ENCODE assay signal across 7 cellular contexts in the genomic region with DNA sequence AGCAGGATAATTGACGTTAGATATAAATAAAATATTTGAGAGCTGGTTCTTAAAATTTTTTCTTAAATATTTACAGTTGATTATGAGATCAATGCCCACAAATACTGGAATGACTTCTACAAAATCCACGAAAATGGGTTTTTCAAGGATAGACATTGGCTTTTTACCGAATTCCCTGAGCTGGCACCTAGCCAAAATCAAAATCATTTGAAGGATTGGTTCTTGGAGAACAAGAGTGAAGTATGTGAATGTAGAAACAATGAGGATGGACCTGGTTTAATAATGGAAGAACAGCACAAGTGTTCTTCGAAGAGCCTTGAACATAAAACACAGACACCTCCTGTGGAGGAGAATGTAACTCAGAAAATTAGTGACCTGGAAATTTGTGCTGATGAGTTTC. TPM values are rescaled to one million over a fixed set of nuclear protein-coding genes. Genes with fewer than 3 reads are reported as not detected.
A peak's percentile ranks its signal among the peaks of the same experiment; 100 is the strongest.
DNase-seq lines count a peak whose midpoint lies in the region; ATAC-seq and TF ChIP-seq lines count a peak whose summit lies in the region.
"Not testable (repeated sequence)": the region's sequence is repeated elsewhere in the genome, so short reads cannot be mapped to it uniquely, and the experiment has no call there.

No MANE protein-coding gene starts in this region.

- intact Hi-C loops in CD4-positive, alpha-beta T cell (cut with DNase I, micrococcal nuclease) = loop anchor here (2.0 to 5.0 kb wide), 2 partner anchors 20 to 53 kb away; no protein-coding TSS in a partner anchor

- peak overlapping the region; percentile 68 for H3K4me3 Mint-ChIP-seq in CD4-positive, alpha-beta T cell
- H3K4me3 Mint-ChIP-seq in WTC11 = peak overlapping the region; percentile 27; the same call in 1 of the 2 replicates
- peak overlapping the region; percentile 50 for H3K4me3 Mint-ChIP-seq in activated T-cell treated with anti-CD3 and anti-CD28 coated beads, Interleukin-2, amount 50 U/mL, for 24 hours
- peak overlapping the region; percentile 59 for H3K4me3 Mint-ChIP-seq in activated naive CD8-positive, alpha-beta T cell
- peak overlapping the region; percentile 40 to 72 (median 67) for H3K4me3 Mint-ChIP-seq in brain

- not testable (repeated sequence) for H3K36me3 ChIP-seq in Loucy (ENCODE audit: insufficient read depth, low read length); neural cell (ENCODE audit: insufficient read depth, low read length)

- H4K20me1 ChIP-seq in Loucy (ENCODE audit: insufficient read depth, low read length, poor library complexity, severe bottlenecking) = peaks cover 11% of the 10 kb centered on the region
- not testable (repeated sequence) for H4K20me1 ChIP-seq in neural cell (ENCODE audit: insufficient read depth)

- H3K27me3 ChIP-seq in CD4-positive, alpha-beta T cell (ENCODE audit: control insufficient read depth, insufficient read depth, low read length); Loucy (ENCODE audit: insufficient read depth, low read length, poor library complexity, severe bottlenecking); neural cell (ENCODE audit: insufficient read depth, low read depth, low read length): not testable (repeated sequence)

- H3K4me3 ChIP-seq in Loucy (ENCODE audit: low read length, poor library complexity, severe bottlenecking) (peak overlapping the region; percentile 43), neural cell (ENCODE audit: low read length) (peak overlapping the region; percentile 45)

- H3K4me2 ChIP-seq in Loucy (ENCODE audit: low read depth, low read length, poor library complexity, severe bottlenecking) = peak overlapping the region; percentile 84
- H3K4me2 ChIP-seq in neural cell (ENCODE audit: low read length) = not testable (repeated sequence)

- H3K27ac Mint-ChIP-seq in CD4-positive, alpha-beta T cell = peak overlapping the region; percentile 7
- H3K27ac Mint-ChIP-seq in WTC11; activated naive CD8-positive, alpha-beta T cell; brain: not testable (repeated sequence)
- H3K27ac Mint-ChIP-seq in activated T-cell treated with anti-CD3 and anti-CD28 coated beads, Interleukin-2, amount 50 U/mL, for 24 hours = peak overlapping the region; percentile 82

- H3K79me2 ChIP-seq in Loucy (ENCODE audit: insufficient read depth, low read length) = peaks cover 27% of the 10 kb centered on the region
- not testable (repeated sequence) for H3K79me2 ChIP-seq in neural cell (replicated peaks; ENCODE audit: insufficient read depth, low read length)

- H2AFZ ChIP-seq in Loucy (ENCODE audit: low read length); neural cell (ENCODE audit: low read depth, low read length): not testable (repeated sequence)

- TF ChIP-seq EP300 in neural cell (conservative IDR thresholded peaks at IDR 0.05; ENCODE audit: poor library complexity, severe bottlenecking) = not testable (repeated sequence)

- not testable (repeated sequence) for TF ChIP-seq CTCF in CD4-positive, alpha-beta T cell (IDR thresholded peaks at IDR 0.05); Loucy (conservative IDR thresholded peaks at IDR 0.05; ENCODE audit: low read length); WTC11 (IDR thresholded peaks at IDR 0.05); brain (conservative IDR thresholded peaks at IDR 0.05); neural cell (IDR thresholded peaks at IDR 0.05; ENCODE audit: poor library complexity, severe bottlenecking)

- H3K27me3 Mint-ChIP-seq in CD4-positive, alpha-beta T cell; WTC11 (ENCODE audit: low read depth); activated T-cell treated with anti-CD3 and anti-CD28 coated beads, Interleukin-2, amount 50 U/mL, for 24 hours; activated naive CD8-positive, alpha-beta T cell; brain: not testable (repeated sequence)

- not testable (repeated sequence) for H3K27ac ChIP-seq in CD4-positive, alpha-beta T cell (ENCODE audit: low read depth, low read length); neural cell (ENCODE audit: low read length)

- POLR2A ChIA-PET in CD4-positive, alpha-beta T cell (lab: Charles Lee); WTC11 (lab: Charles Lee): not testable (repeated sequence)

- H3K36me3 Mint-ChIP-seq in CD4-positive, alpha-beta T cell (ENCODE audit: low read depth) = peaks cover 48% of the 10 kb centered on the region
- H3K36me3 Mint-ChIP-seq in WTC11 (peaks cover 38% of the 10 kb centered on the region), brain (peaks cover 13% of the 10 kb centered on the region)
- peaks cover 74% of the 10 kb centered on the region for H3K36me3 Mint-ChIP-seq in activated T-cell treated with anti-CD3 and anti-CD28 coated beads, Interleukin-2, amount 50 U/mL, for 24 hours (ENCODE audit: low read depth)
- H3K36me3 Mint-ChIP-seq in activated naive CD8-positive, alpha-beta T cell = not testable (repeated sequence)

- H3K9me3 Mint-ChIP-seq in CD4-positive, alpha-beta T cell; WTC11; activated T-cell treated with anti-CD3 and anti-CD28 coated beads, Interleukin-2, amount 50 U/mL, for 24 hours; activated naive CD8-positive, alpha-beta T cell (ENCODE audit: low read depth); brain: not testable (repeated sequence)

- H3K9ac ChIP-seq in Loucy (ENCODE audit: low read depth, low read length, poor library complexity, severe bottlenecking) = peak overlapping the region; percentile 50
- H3K9ac ChIP-seq in neural cell (ENCODE audit: low read length) = not testable (repeated sequence)

- peaks cover 29% of the 10 kb centered on the region for H3K4me1 Mint-ChIP-seq in CD4-positive, alpha-beta T cell (ENCODE audit: low read depth)
- H3K4me1 Mint-ChIP-seq in WTC11 = peaks cover 12% of the 10 kb centered on the region
- peaks cover 38% of the 10 kb centered on the region for H3K4me1 Mint-ChIP-seq in activated T-cell treated with anti-CD3 and anti-CD28 coated beads, Interleukin-2, amount 50 U/mL, for 24 hours (ENCODE audit: low read depth)
- H3K4me1 Mint-ChIP-seq in activated naive CD8-positive, alpha-beta T cell (ENCODE audit: low read depth) = peaks cover 36% of the 10 kb centered on the region
- H3K4me1 Mint-ChIP-seq in brain = peaks cover 41% of the 10 kb centered on the region

- not testable (repeated sequence) for ATAC-seq in CD4-positive, alpha-beta T cell (ENCODE audit: poor library complexity); WTC11

- not testable (repeated sequence) for TF ChIP-seq RAD21 in neural cell (conservative IDR thresholded peaks at IDR 0.05)

- H3F3A ChIP-seq in Loucy (ENCODE audit: low read depth); neural cell (ENCODE audit: insufficient read depth, low read length, poor library complexity, severe bottlenecking): not testable (repeated sequence)

- not testable (repeated sequence) for H3K9me3 ChIP-seq in CD4-positive, alpha-beta T cell (ENCODE audit: control insufficient read depth, low read length); Loucy (ENCODE audit: insufficient read depth, low read depth, low read length); neural cell (ENCODE audit: low read length)

- CTCF ChIA-PET in CD4-positive, alpha-beta T cell (lab: Charles Lee); WTC11 (lab: Charles Lee): not testable (repeated sequence)

- not testable (repeated sequence) for H3K4me1 ChIP-seq in Loucy (ENCODE audit: insufficient read depth, low read length, poor library complexity, severe bottlenecking)

- H3K9me2 ChIP-seq in Loucy (replicated peaks; ENCODE audit: low read depth, low read length); neural cell (ENCODE audit: insufficient read depth, low read length): not testable (repeated sequence)

- DNase-seq in CD4-positive, alpha-beta T cell; WTC11 (ENCODE audit: low spot score); activated T-cell treated with anti-CD3 and anti-CD28 coated beads, Interleukin-2, amount 50 U/mL, for 24 hours: not testable (repeated sequence)

RNA-seq across cellular contexts. Expression of gene METTL2B, which starts 2.5 kb away (rescaled TPM):
- total RNA-seq in CD4-positive, alpha-beta T cell = 1 to 10 TPM; 7.1 to 8.2 TPM
- 38.6 to 40.4 TPM (median 39.6 TPM) in 3 replicates for total RNA-seq in WTC11 (2021)
- polyA plus RNA-seq in brain (ENCODE audit: insufficient read depth, low read depth, low replicate concordance) = 20.9 TPM
- polyA plus RNA-seq in neural cell = 43.0 and 45.5 TPM in 2 replicates
- polyA minus RNA-seq in neural cell = 65.2 and 81.1 TPM in 2 replicates

RNA-seq across cellular contexts. Expression of gene HILPDA, which starts 23.4 kb away (rescaled TPM):
- total RNA-seq in CD4-positive, alpha-beta T cell = 1 to 10 TPM; 1.7 TPM
- total RNA-seq in WTC11 (2021) = 28.3 to 29.5 TPM (median 28.7 TPM) in 3 replicates
- polyA plus RNA-seq in brain (ENCODE audit: insufficient read depth, low read depth, low replicate concordance) = 24.3 TPM
- polyA plus RNA-seq in neural cell = 16.6 and 26.0 TPM in 2 replicates
- polyA minus RNA-seq in neural cell = 26.4 and 27.3 TPM in 2 replicates

Comparison
In these comparisons a context has a peak if more than half of its experiments do, and no peak if none do; other contexts are left out.
1. RNA of gene HILPDA, which starts 23.4 kb away (total RNA-seq): 28.3 to 29.5 TPM in WTC11; 1.7 TPM in CD4-positive, alpha-beta T cell; every median in the first group is over 10 times any median in the second.
2. Peak in every context shown above with its lines, with median percentiles within 50 percentile points of each other: H3K4me3 Mint-ChIP-seq.